8 cellular contexts compared by ENCODE assay signal in the genomic region with DNA sequence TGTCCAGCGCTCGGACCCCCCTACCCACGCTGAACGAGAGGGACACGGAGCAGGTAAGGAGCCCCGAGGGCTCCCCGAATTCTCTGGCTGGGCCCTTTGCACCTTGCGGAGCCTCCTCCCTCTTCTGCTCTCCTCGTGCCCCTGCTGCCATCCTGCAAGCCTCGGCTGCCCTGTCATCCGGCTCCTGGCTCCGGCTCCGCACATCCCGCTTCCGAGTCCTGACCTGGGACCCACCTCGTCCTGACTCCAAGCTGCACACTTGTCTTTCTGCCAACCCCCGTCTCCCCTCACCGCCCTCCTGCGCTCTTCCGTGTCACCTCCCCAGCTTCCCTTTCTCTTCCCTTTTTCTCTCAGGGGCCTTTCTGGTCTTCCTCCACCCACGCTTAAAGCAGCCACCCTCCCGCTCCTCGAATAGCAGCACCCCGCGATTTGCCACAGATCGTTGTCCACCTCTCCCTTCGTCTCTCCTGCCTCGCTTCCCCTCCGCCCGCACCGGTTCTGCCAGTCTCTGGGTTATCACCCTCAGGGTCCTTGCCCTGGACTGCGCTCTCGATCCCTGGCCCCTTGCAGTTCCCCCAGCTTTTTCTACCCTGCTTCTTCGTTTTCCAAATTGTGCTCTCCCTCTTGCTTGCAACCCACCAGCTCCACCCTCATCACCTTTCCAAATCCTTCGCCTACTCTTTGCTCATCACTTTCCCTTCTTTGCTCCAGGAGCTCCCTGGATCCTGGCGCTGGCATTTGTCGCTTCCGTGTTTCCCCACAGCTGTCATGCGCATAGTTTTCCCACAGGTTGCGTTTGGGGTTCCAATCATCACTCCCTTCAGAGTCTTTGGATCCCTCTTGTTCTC. TPM values are rescaled to one million over a fixed set of nuclear protein-coding genes. Genes with fewer than 3 reads are reported as not detected.
DNase-seq lines count a peak whose midpoint lies in the region; ATAC-seq and TF ChIP-seq lines count a peak whose summit lies in the region.

No MANE protein-coding gene starts in this region.

- TF ChIP-seq POLR2A in sigmoid colon (IDR thresholded peaks at IDR 0.05): no peak

- peaks cover 0 to 20% (median 4%) of the 10 kb centered on the region in 4 donors for H3K36me3 ChIP-seq in sigmoid colon

- no peak for TF ChIP-seq CTCF in AG10803 (conservative IDR thresholded peaks at IDR 0.05; ENCODE audit: low read length)
- no peak for TF ChIP-seq CTCF in sigmoid colon (IDR thresholded peaks at IDR 0.05)

- H3K9me3 ChIP-seq in sigmoid colon: no peaks in the 10 kb centered on the region

- peaks cover 0 to 58% (median 54%) of the 10 kb centered on the region in 4 donors for H3K4me1 ChIP-seq in sigmoid colon

- H3K27me3 ChIP-seq in sigmoid colon: no peaks in the 10 kb centered on the region

- ATAC-seq in GM18873 (IDR thresholded peaks at IDR 0.05; ENCODE audit: low FRiP score, unreplicated experiment): peak; percentile 0
- ATAC-seq in left ventricle myocardium superior: no peak

- DNase-seq in AG10803 (ENCODE audit: low read depth): peak; percentile 9
- DNase-seq in NCI-H524 treated with DMSO at 0.1 percent for 48 hours (lab: John Stamatoyannopoulos, UW): peak; percentile 1
- DNase-seq in activated naive CD4-positive, alpha-beta T cell treated with anti-CD3 and anti-CD28 coated beads, Interleukin-2, amount 50 U/mL, for 16 hours: peak; percentile 25
- peak; percentile 37 for DNase-seq in left ventricle myocardium superior
- DNase-seq in sigmoid colon: peak; percentile 77
- DNase-seq in NCI-H1694 treated with DMSO at 0.1 percent for 48 hours (lab: John Stamatoyannopoulos, UW): no peak
- no peak for DNase-seq in mucosa of gallbladder (ENCODE audit: low spot score)

- no peak for TF ChIP-seq EP300 in sigmoid colon (IDR thresholded peaks at IDR 0.05)

- WGBS in sigmoid colon, 2 donors: 1 to 2% methylated on average over 40 of the region's 40 CpGs

- peak overlapping the region; percentile 92 for H3K4me3 ChIP-seq in AG10803 (ENCODE audit: low read length)
- H3K4me3 ChIP-seq in sigmoid colon: peak overlapping the region; percentile 71 to 95 (median 88)

- intact Hi-C loops in left ventricle myocardium superior (cut with micrococcal nuclease) (loop anchor here (2.0 kb wide), 1 partner anchor 107 kb away; no protein-coding TSS in a partner anchor), sigmoid colon (cut with DNase I) (loop anchor here (2.0 kb wide), 1 partner anchor 33 kb away; no protein-coding TSS in a partner anchor)

- H3K27ac ChIP-seq in sigmoid colon: peak overlapping the region; percentile 83 to 92 (median 87)

RNA-seq across cellular contexts. Expression of a gene that starts 0.8 kb away (rescaled TPM):
- total RNA-seq in left ventricle myocardium superior: 49.4 TPM
- 10 to 100 TPM; 14.3 to 24.6 (median 18.2) TPM for total RNA-seq in sigmoid colon
- polyA plus RNA-seq in sigmoid colon: 10 to 100 TPM; 25.8 to 49.3 (median 44.2) TPM
- 65.0 TPM for total RNA-seq in mucosa of gallbladder

RNA-seq across cellular contexts. Expression of a gene that starts 26.5 kb away (rescaled TPM):
- total RNA-seq in left ventricle myocardium superior (13.1 TPM), sigmoid colon (10 to 100 TPM; 12.2 to 15.2 (median 14.1) TPM), mucosa of gallbladder (19.6 TPM)
- polyA plus RNA-seq in sigmoid colon: 10 to 100 TPM in 1 of 3 donors, 1 to 10 TPM in 2; 4.6 to 11.7 (median 4.8) TPM

Comparison
In these comparisons a context has a peak if more than half of its experiments do, and no peak if none do; other contexts are left out.
1. DNase-seq: peak in AG10803 (single experiment), NCI-H524 treated with DMSO at 0.1 percent for 48 hours (single experiment), activated naive CD4-positive, alpha-beta T cell treated with anti-CD3 and anti-CD28 coated beads, Interleukin-2, amount 50 U/mL, for 16 hours (single experiment), left ventricle myocardium superior (single experiment) and sigmoid colon (single experiment); none in NCI-H1694 treated with DMSO at 0.1 percent for 48 hours (single experiment) and mucosa of gallbladder (single experiment).